9 cellular contexts compared by ENCODE assay signal in genomic region chr3:46406786-46407611, GRCh38. TPM values are rescaled to one million over a fixed set of nuclear protein-coding genes. Genes with fewer than 3 reads are reported as not detected.
DNase-seq lines count a peak whose midpoint lies in the region; FAIRE-seq and TF ChIP-seq lines count a peak whose summit lies in the region.
"Had no signal": no experiment of that assay in that cellular context is flagged by ENCODE, and none has a peak within 500 bp of the region (broad histone marks: within the 10 kb centered on the region; RNA-seq: fewer than 3 reads in every experiment).

Gene CCR5AS (minus strand): TSS chr3:46407066.
Gene CCRL2 (plus strand): TSS chr3:46407259. CDS start chr3:46408080, 821 bp downstream.

- H3K9me3 Mint-ChIP-seq in T-helper 1 cell treated with Interleukin-12 subunit alpha and Interleukin-12 subunit beta and Interleukin-4 antibody, amounts not matched to agents 30 μg/mL and 1 μg/mL, for 36 hours = peaks cover 4% of the 10 kb centered on the region

- H3K36me3 ChIP-seq in GM23248 (ENCODE audit: low read depth) = no peaks in the 10 kb centered on the region
- H3K36me3 ChIP-seq in bronchial epithelial cell (ENCODE audit: control insufficient read depth, insufficient read depth, low read length) = no peaks in the 10 kb centered on the region

- peak within 1 kb of the TSS; percentile 40 for H3K4me2 ChIP-seq in GM23248 (ENCODE audit: unreplicated experiment)

- no peaks in the 10 kb centered on the region for H3F3A ChIP-seq in GM23248 (ENCODE audit: insufficient read depth)

- H3K4me3 Mint-ChIP-seq in T-helper 1 cell treated with Interleukin-12 subunit alpha and Interleukin-12 subunit beta and Interleukin-4 antibody, amounts not matched to agents 30 μg/mL and 1 μg/mL, for 36 hours = peak within 1 kb of the TSS; percentile 80

- no peaks in the 10 kb centered on the region for H4K20me1 ChIP-seq in GM23248 (ENCODE audit: insufficient read depth)

- no peak for FAIRE-seq in bronchial epithelial cell (lab: Jason Lieb, UNC)

- in situ Hi-C loops in GM23248 (cut with MboI) = no loop called here

- H2AFZ ChIP-seq in GM23248 = peak within 1 kb of the TSS; percentile 78

- H3K9ac ChIP-seq in GM23248 = peak within 1 kb of the TSS; percentile 36; the same call in 1 of the 2 replicates

- peak within 1 kb of the TSS; percentile 91 for H3K27ac Mint-ChIP-seq in T-helper 1 cell treated with Interleukin-12 subunit alpha and Interleukin-12 subunit beta and Interleukin-4 antibody, amounts not matched to agents 30 μg/mL and 1 μg/mL, for 36 hours

- H3K4me3 ChIP-seq in GM23248 (peak within 1 kb of the TSS; percentile 41), bronchial epithelial cell (ENCODE audit: low read depth, low read length) (no peak within 1 kb of the TSS)

- no peaks in the 10 kb centered on the region for H3K9me2 ChIP-seq in GM23248 (ENCODE audit: insufficient read depth)

- WGBS in GM23248 (ENCODE audit: low coverage in 1 of 2, low lambda C conversion rate in 2 of 2, missing lambda C conversion rate in 2 of 2), 2 experiments = 49 to 56% methylated on average over 20 of the region's 20 CpGs

- no peaks in the 10 kb centered on the region for H3K9me3 ChIP-seq in GM23248 (ENCODE audit: low read depth)

- peaks cover 16% of the 10 kb centered on the region for H3K36me3 Mint-ChIP-seq in T-helper 1 cell treated with Interleukin-12 subunit alpha and Interleukin-12 subunit beta and Interleukin-4 antibody, amounts not matched to agents 30 μg/mL and 1 μg/mL, for 36 hours (ENCODE audit: low read depth)

- no peak within 1 kb of the TSS for H3K27ac ChIP-seq in GM23248

- no peaks in the 10 kb centered on the region for H3K79me2 ChIP-seq in GM23248 (ENCODE audit: insufficient read depth)

- DNase-seq in GM23248 = peak; percentile 66
- DNase-seq in bronchial epithelial cell (ENCODE audit: low read depth) = peak; percentile 52
- peak; percentile 44 to 89 for DNase-seq in lung microvascular endothelial cell (ENCODE audit: low read depth in 2 of 2)
- DNase-seq in stimulated activated CD8-positive, alpha-beta memory T cell treated with anti-CD3 and anti-CD28 coated beads, Interleukin-4, amount 100 ng/mL, for 24 hours (ENCODE audit: low read depth) = peak; percentile 14
- DNase-seq in NCI-H1105 (lab: John Stamatoyannopoulos, UW) = no peak
- DNase-seq in SK-N-DZ (ENCODE audit: low spot score) = no peak
- DNase-seq in NCI-H2029 (lab: John Stamatoyannopoulos, UW) = no peak

- TF ChIP-seq CTCF in bronchial epithelial cell (IDR thresholded peaks at IDR 0.05; ENCODE audit: insufficient read depth, low read length, severe bottlenecking) = no peak

- H3K27me3 Mint-ChIP-seq in T-helper 1 cell treated with Interleukin-12 subunit alpha and Interleukin-12 subunit beta and Interleukin-4 antibody, amounts not matched to agents 30 μg/mL and 1 μg/mL, for 36 hours (ENCODE audit: low read depth) = peaks cover 20% of the 10 kb centered on the region

- peaks cover 15% of the 10 kb centered on the region for H3K4me1 ChIP-seq in GM23248 (ENCODE audit: insufficient read depth)

- H3K4me1 Mint-ChIP-seq in T-helper 1 cell treated with Interleukin-12 subunit alpha and Interleukin-12 subunit beta and Interleukin-4 antibody, amounts not matched to agents 30 μg/mL and 1 μg/mL, for 36 hours (ENCODE audit: low read depth) = peaks cover 31% of the 10 kb centered on the region

- H3K27me3 ChIP-seq in GM23248 (replicated peaks; ENCODE audit: insufficient read depth) (peaks cover 34% of the 10 kb centered on the region; the same call in 1 of the 2 replicates), bronchial epithelial cell (ENCODE audit: control insufficient read depth, insufficient read depth, low read length) (no peaks in the 10 kb centered on the region)

RNA-seq across cellular contexts. Expression of gene CCRL2, which starts in this region (rescaled TPM):
- total RNA-seq in GM23248 (2014; rRNA removed; shearing (Covaris generic)) = not detected in 2 replicates
- not detected in 2 replicates for polyA plus RNA-seq in GM23248 (2016; fragmentation: Nextera tagmentation; extraction: Ambion mirVana)
- total RNA-seq in bronchial epithelial cell (0.13 and 0.26 TPM in 2 replicates), lung microvascular endothelial cell (0.40 and 2.6 TPM in 2 replicates)
- not detected in 2 replicates for polyA plus RNA-seq in SK-N-DZ (2014; cell fraction: cytosol; rRNA removed)
- not detected in 2 replicates for polyA plus RNA-seq in SK-N-DZ (2014; cell fraction: nucleus; rRNA removed)
- total RNA-seq: SK-MEL-5 had no signal

Comparison
In these comparisons a context has a peak if more than half of its experiments do, and no peak if none do; other contexts are left out.
1. DNase-seq: peak in GM23248 (single experiment), bronchial epithelial cell (single experiment), lung microvascular endothelial cell (2 of 2) and stimulated activated CD8-positive, alpha-beta memory T cell treated with anti-CD3 and anti-CD28 coated beads, Interleukin-4, amount 100 ng/mL, for 24 hours (single experiment); none in NCI-H1105 (single experiment), SK-N-DZ (single experiment) and NCI-H2029 (single experiment).